ENCODE assay signal across 8 cellular contexts in genomic region chr6:43407296-43407695, GRCh38.
"Had no signal": no experiment of that assay in that cellular context is flagged by ENCODE, and none has a peak within 500 bp of the region (broad histone marks: within the 10 kb centered on the region; RNA-seq: fewer than 3 reads in every experiment).

No MANE protein-coding gene starts in this region.

- FAIRE-seq: HTR-8/SVneo had no signal

- H3K27ac Mint-ChIP-seq: GM23338, HFFc6 had no signal

- H3K4me1 ChIP-seq: HAP-1 had no signal

- H3K4me3 ChIP-seq: GM23338, HAP-1 had no signal

- H3K36me3 ChIP-seq: HAP-1 had no signal

- H2AFZ ChIP-seq: GM23338 had no signal

- H3K9me3 Mint-ChIP-seq: GM23338 had no signal

- DNase-seq: H7, HFFc6, IMR-90, KG1 had no signal

- H3K4me3 Mint-ChIP-seq: GM23338, HFFc6 had no signal

- H3K9me3 ChIP-seq: HAP-1 had no signal

- H3K4me2 ChIP-seq: GM23338 had no signal

- H3K4me1 Mint-ChIP-seq: GM23338 had no signal

- ATAC-seq: GM23338, HCT116 had no signal
